ENCODE assay signal across 8 cellular contexts in the genomic region with DNA sequence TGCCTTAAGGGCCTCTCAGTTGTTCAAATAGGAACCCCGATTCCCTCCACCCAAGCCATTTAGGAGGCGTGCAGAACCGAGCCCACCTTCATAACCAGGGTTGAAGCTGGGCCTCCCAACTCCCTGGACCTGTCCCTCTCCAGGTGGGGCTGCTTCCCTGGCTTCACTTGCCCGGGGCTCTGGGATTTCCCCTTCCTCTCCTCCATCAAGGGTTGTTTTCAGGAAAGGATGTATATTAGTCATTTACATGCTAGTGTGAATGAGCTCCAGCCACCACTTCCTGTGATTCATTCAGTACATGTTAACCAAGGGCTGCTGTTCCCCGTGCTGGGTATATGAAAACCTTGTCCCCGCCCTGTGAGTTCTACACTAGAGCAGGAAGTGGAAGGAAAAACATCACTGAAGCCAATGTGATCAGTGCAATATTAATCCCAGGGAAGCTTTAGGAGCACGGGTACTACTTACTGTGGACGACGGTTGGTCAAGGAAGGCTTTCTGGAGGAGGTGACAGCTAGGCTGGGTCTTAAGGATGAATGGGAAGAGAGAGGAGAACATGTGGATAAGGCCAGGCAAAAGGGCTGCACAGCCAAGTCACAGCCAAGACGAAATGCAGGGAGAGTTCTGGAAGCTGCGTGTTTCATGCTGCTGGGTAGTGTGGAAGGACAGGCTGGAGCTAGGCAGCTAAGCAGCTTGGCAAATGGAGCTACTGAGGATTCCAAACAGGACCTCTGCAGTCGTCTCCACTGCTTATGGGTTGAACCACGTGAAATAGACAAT.
DNase-seq lines count a peak whose midpoint lies in the region; ATAC-seq and TF ChIP-seq lines count a peak whose summit lies in the region.

No MANE protein-coding gene starts in this region.

- H3K27ac ChIP-seq in right atrium auricular region: no peak overlapping the region

- H3K4me3 ChIP-seq in right atrium auricular region (no peak overlapping the region), kidney epithelial cell (ENCODE audit: low read depth, low read length) (no peak overlapping the region)

- H3K9me3 Mint-ChIP-seq in activated CD8-positive, alpha-beta memory T cell treated with anti-CD3 and anti-CD28 coated beads, Interleukin-2, amount 10 ng/mL, durations not matched to agents 7 days and 5 days (ENCODE audit: low read depth): peaks cover 1% of the 10 kb centered on the region

- no peaks in the 10 kb centered on the region for H3K27me3 ChIP-seq in right atrium auricular region
- no peaks in the 10 kb centered on the region for H3K27me3 ChIP-seq in kidney epithelial cell (ENCODE audit: control insufficient read depth, insufficient read depth, low read length)

- H3K27me3 Mint-ChIP-seq in activated CD8-positive, alpha-beta memory T cell treated with anti-CD3 and anti-CD28 coated beads, Interleukin-2, amount 10 ng/mL, durations not matched to agents 7 days and 5 days: peaks cover 17% of the 10 kb centered on the region

- H3K4me1 ChIP-seq in right atrium auricular region: no peaks in the 10 kb centered on the region

- H3K36me3 ChIP-seq in right atrium auricular region: no peaks in the 10 kb centered on the region
- no peaks in the 10 kb centered on the region for H3K36me3 ChIP-seq in kidney epithelial cell (ENCODE audit: control insufficient read depth, insufficient read depth, low read length)

- no peak overlapping the region for H3K4me3 Mint-ChIP-seq in activated CD8-positive, alpha-beta memory T cell treated with anti-CD3 and anti-CD28 coated beads, Interleukin-2, amount 10 ng/mL, durations not matched to agents 7 days and 5 days

- TF ChIP-seq CTCF in right atrium auricular region (IDR thresholded peaks at IDR 0.05) (no peak), kidney epithelial cell (IDR thresholded peaks at IDR 0.05; ENCODE audit: insufficient read depth, low read length, poor library complexity, severe bottlenecking) (no peak)

- no peak overlapping the region for H3K27ac Mint-ChIP-seq in activated CD8-positive, alpha-beta memory T cell treated with anti-CD3 and anti-CD28 coated beads, Interleukin-2, amount 10 ng/mL, durations not matched to agents 7 days and 5 days

- H3K9me3 ChIP-seq in right atrium auricular region: no peaks in the 10 kb centered on the region

- CTCF ChIA-PET in activated CD8-positive, alpha-beta memory T cell treated with anti-CD3 and anti-CD28 coated beads, Interleukin-2, amount 10 ng/mL, durations not matched to agents 7 days and 5 days (lab: Charles Lee): no interaction called here

- peak; percentile 28 for DNase-seq in right atrium auricular region (ENCODE audit: low spot score)
- no peak for DNase-seq in Right ventricle myocardium inferior (ENCODE audit: missing footprints)
- peak; percentile 58 for DNase-seq in activated CD8-positive, alpha-beta memory T cell treated with anti-CD3 and anti-CD28 coated beads, Interleukin-2, amount 10 ng/mL, durations not matched to agents 7 days and 5 days
- peak; percentile 84 for DNase-seq in kidney epithelial cell (ENCODE audit: low read depth)
- DNase-seq in ureter (ENCODE audit: low spot score): peak; percentile 51
- DNase-seq in GF-D8 (lab: John Stamatoyannopoulos, UW): no peak
- no peak for DNase-seq in NCI-H1048 (lab: John Stamatoyannopoulos, UW)
- no peak for DNase-seq in NCI-H2081 (lab: John Stamatoyannopoulos, UW)

- intact Hi-C loops in Right ventricle myocardium inferior (cut with DNase I): no loop called here

- H3K36me3 Mint-ChIP-seq in activated CD8-positive, alpha-beta memory T cell treated with anti-CD3 and anti-CD28 coated beads, Interleukin-2, amount 10 ng/mL, durations not matched to agents 7 days and 5 days: no peaks in the 10 kb centered on the region

- no peak for ATAC-seq in Right ventricle myocardium inferior
- peak; percentile 65 for ATAC-seq in activated CD8-positive, alpha-beta memory T cell treated with anti-CD3 and anti-CD28 coated beads, Interleukin-2, amount 10 ng/mL, durations not matched to agents 7 days and 5 days

- peaks cover 27% of the 10 kb centered on the region for H3K4me1 Mint-ChIP-seq in activated CD8-positive, alpha-beta memory T cell treated with anti-CD3 and anti-CD28 coated beads, Interleukin-2, amount 10 ng/mL, durations not matched to agents 7 days and 5 days

Comparison
In these comparisons a context has a peak if more than half of its experiments do, and no peak if none do; other contexts are left out.
1. DNase-seq: peak in right atrium auricular region (single experiment), activated CD8-positive, alpha-beta memory T cell treated with anti-CD3 and anti-CD28 coated beads, Interleukin-2, amount 10 ng/mL, durations not matched to agents 7 days and 5 days (single experiment), kidney epithelial cell (single experiment) and ureter (single experiment); none in Right ventricle myocardium inferior (single experiment), GF-D8 (single experiment), NCI-H1048 (single experiment) and NCI-H2081 (0 of 2).